9 cellular contexts compared by ENCODE assay signal in the genomic region with DNA sequence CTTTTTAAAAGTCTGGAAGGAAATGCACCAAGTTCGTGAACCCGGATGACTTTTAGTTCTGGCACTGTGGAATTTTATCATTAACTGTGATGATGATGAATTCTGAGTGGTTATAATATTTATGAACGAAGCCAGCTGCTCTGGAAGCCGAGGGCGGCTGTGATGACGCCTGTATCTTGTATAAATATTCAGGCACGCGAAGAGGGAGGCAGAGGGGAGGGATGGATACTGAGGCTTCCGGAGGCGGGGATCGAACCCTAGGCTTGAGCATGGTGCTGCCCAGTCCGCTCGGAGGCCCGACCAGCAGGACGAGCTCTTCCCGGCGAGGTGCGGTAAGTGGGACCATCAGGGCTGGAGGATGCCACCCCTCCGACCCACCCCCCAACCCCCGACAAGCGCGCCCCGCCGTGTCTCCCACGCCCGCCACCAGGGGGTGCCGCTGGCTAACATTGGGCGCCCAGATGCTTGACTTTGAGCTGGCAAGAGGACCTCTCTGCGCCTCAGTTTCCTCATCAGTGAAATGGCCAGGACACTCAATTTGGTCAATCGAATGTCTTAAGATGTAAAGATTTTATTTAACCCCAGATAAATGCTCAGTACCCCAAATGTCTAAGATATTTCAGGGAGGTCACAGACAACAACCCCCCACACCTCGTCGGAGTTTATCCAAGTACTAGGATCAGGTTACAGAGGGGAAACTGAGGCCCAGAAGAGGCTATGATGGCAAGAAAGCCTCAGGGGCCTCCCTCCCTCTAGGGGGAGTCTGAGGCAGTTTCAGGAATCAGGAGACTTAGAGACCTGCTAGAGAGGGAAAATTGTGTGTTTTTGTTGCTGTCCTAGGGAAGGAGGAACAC. TPM values are rescaled to one million over a fixed set of nuclear protein-coding genes. Genes with fewer than 3 reads are reported as not detected.
A peak's percentile ranks its signal among the peaks of the same experiment; 100 is the strongest.
DNase-seq lines count a peak whose midpoint lies in the region; ATAC-seq, FAIRE-seq and TF ChIP-seq lines count a peak whose summit lies in the region.
"Had no signal": no experiment of that assay in that cellular context is flagged by ENCODE, and none has a peak within 500 bp of the region (broad histone marks: within the 10 kb centered on the region; RNA-seq: fewer than 3 reads in every experiment).

No MANE protein-coding gene starts in this region.

- TF ChIP-seq CTCF in MM.1S (IDR thresholded peaks at IDR 0.05; ENCODE audit: low read length) = peak; percentile 62
- TF ChIP-seq CTCF in heart right ventricle (IDR thresholded peaks at IDR 0.05) = peak; percentile 53 to 81 (median 73)

- H3K4me3 ChIP-seq in MM.1S (ENCODE audit: low read length) (no peak overlapping the region), heart right ventricle (no peak overlapping the region)
- H3K4me3 ChIP-seq: lung had no signal

- H4K20me1 ChIP-seq in MM.1S (ENCODE audit: insufficient read depth, low read length) = no peaks in the 10 kb centered on the region

- H3K36me3 ChIP-seq in MM.1S (replicated peaks; ENCODE audit: insufficient read depth, low read length) (no peaks in the 10 kb centered on the region), heart right ventricle (no peaks in the 10 kb centered on the region)

- H3K9me2 ChIP-seq in MM.1S (replicated peaks; ENCODE audit: insufficient read depth, low read length) = no peaks in the 10 kb centered on the region

- H3K4me1 ChIP-seq in MM.1S (ENCODE audit: low read length) (peaks cover 5% of the 10 kb centered on the region), heart right ventricle (peaks cover 8 to 24% (median 12%) of the 10 kb centered on the region in 9 donors)

- H3K79me2 ChIP-seq in MM.1S (ENCODE audit: low read length) = peaks cover 2% of the 10 kb centered on the region; the same call in 1 of the 2 replicates

- intact Hi-C loops in heart right ventricle (cut with DNase I) = loop anchor here in 9 of 10 donors (1.0 to 10.0 kb wide), 11 partner anchors 42 to 206 kb away; a partner anchor contains a TSS

- H3F3A ChIP-seq in MM.1S (ENCODE audit: insufficient read depth, low read length) = peaks cover 6% of the 10 kb centered on the region

- 13 to 15% methylated on average over 32 of the region's 32 CpGs for WGBS in heart right ventricle, 2 donors

- H3K9ac ChIP-seq in MM.1S (ENCODE audit: low read length) = no peak overlapping the region

- DNase-seq in EH (ENCODE audit: low read depth) = peak; percentile 91
- peak; percentile 35 for DNase-seq in MM.1S
- peak; percentile 68 for DNase-seq in activated T-cell treated with anti-CD3 and anti-CD28 coated beads, Interleukin-2, amount 50 U/mL, for 1 hour
- DNase-seq in heart right ventricle = peak; percentile 35 to 54
- peak; percentile 59 for DNase-seq in stimulated activated CD4-positive, alpha-beta T cell treated with anti-CD3 and anti-CD28 coated beads, Interleukin-4, amount 100 ng/mL, for 24 hours
- no peak for DNase-seq in urothelium cell line (ENCODE audit: low spot score)
- DNase-seq in DMS114 treated with DMSO at 0.1 percent for 48 hours (lab: John Stamatoyannopoulos, UW; ENCODE audit: unreplicated experiment) = no peak

- no peak overlapping the region for H3K4me2 ChIP-seq in MM.1S (ENCODE audit: low read depth, low read length)

- FAIRE-seq in urothelium cell line (lab: Jason Lieb, UNC) = no peak

- H3K27me3 ChIP-seq in MM.1S (replicated peaks; ENCODE audit: insufficient read depth, low read length) (peaks cover 47% of the 10 kb centered on the region), heart right ventricle (peaks cover 0 to 15% (median 5%) of the 10 kb centered on the region in 7 donors)

- H3K9me3 ChIP-seq in MM.1S (replicated peaks; ENCODE audit: insufficient read depth, low read length) (no peaks in the 10 kb centered on the region), heart right ventricle (no peaks in the 10 kb centered on the region)

- no peak overlapping the region for H2AFZ ChIP-seq in MM.1S (ENCODE audit: low read length)

- no peak overlapping the region for H3K27ac ChIP-seq in MM.1S (ENCODE audit: low read length)
- H3K27ac ChIP-seq in heart right ventricle = peak overlapping the region in 2 of 10 donors; percentile 18 to 19

- ATAC-seq in heart right ventricle (no peak), HG02798 (IDR thresholded peaks at IDR 0.05; ENCODE audit: poor library complexity, unreplicated experiment) (no peak)

RNA-seq across cellular contexts. Expression of a gene that starts 4.5 kb away (rescaled TPM):
- 10 to 100 TPM; 24.1 to 36.3 (median 31.4) TPM for total RNA-seq in heart right ventricle
- polyA plus RNA-seq in heart right ventricle = 10 to 100 TPM in 1 of 2 donors, 1 to 10 TPM in 1; 7.8 to 16.7 TPM

RNA-seq across cellular contexts. Expression of a gene that starts 15.3 kb away (rescaled TPM):
- 10 to 100 TPM; 10.6 to 16.5 (median 14.5) TPM for total RNA-seq in heart right ventricle
- 10 to 100 TPM; 23.0 to 61.9 TPM for polyA plus RNA-seq in heart right ventricle

RNA-seq across cellular contexts. Expression of a gene that starts 17.9 kb away (rescaled TPM):
- total RNA-seq in heart right ventricle = 1 to 10 TPM in 4 of 10 donors, under 1 TPM in 6; 0.30 to 4.2 (median 0.85) TPM
- polyA plus RNA-seq in heart right ventricle = 1 to 10 TPM; 1.2 to 6.3 TPM

RNA-seq across cellular contexts. Expression of a gene that starts 34.7 kb away (rescaled TPM):
- total RNA-seq in heart right ventricle = 100 to 1,000 TPM in 1 of 10 donors, 10 to 100 TPM in 7, 1 to 10 TPM in 2; 6.5 to 241 (median 11.9) TPM
- polyA plus RNA-seq in heart right ventricle = 10 to 100 TPM in 1 of 2 donors, 1 to 10 TPM in 1; 9.7 to 31.2 TPM

RNA-seq across cellular contexts. Expression of a gene that starts 55.4 kb away (rescaled TPM):
- 10 to 100 TPM; 15.7 to 29.1 (median 22.3) TPM for total RNA-seq in heart right ventricle
- polyA plus RNA-seq in heart right ventricle = 1 to 10 TPM; 2.3 to 6.7 TPM

Comparison
In these comparisons a context has a peak if more than half of its experiments do, and no peak if none do; other contexts are left out.
1. DNase-seq: peak in EH (single experiment), MM.1S (single experiment), activated T-cell treated with anti-CD3 and anti-CD28 coated beads, Interleukin-2, amount 50 U/mL, for 1 hour (single experiment), heart right ventricle (2 of 2) and stimulated activated CD4-positive, alpha-beta T cell treated with anti-CD3 and anti-CD28 coated beads, Interleukin-4, amount 100 ng/mL, for 24 hours (single experiment); none in urothelium cell line (single experiment) and DMS114 treated with DMSO at 0.1 percent for 48 hours (single experiment).